20 cellular contexts compared by ENCODE assay signal in genomic region chr11:105137286-105137685, GRCh38. TPM values are rescaled to one million over a fixed set of nuclear protein-coding genes. Genes with fewer than 3 reads are reported as not detected.
DNase-seq lines count a peak whose midpoint lies in the region; ATAC-seq and TF ChIP-seq lines count a peak whose summit lies in the region.
"Had no signal": no experiment of that assay in that cellular context is flagged by ENCODE, and none has a peak within 500 bp of the region (broad histone marks: within the 10 kb centered on the region; RNA-seq: fewer than 3 reads in every experiment).

No MANE protein-coding gene starts in this region.

- dilution Hi-C loops in IMR-90 (cut with HindIII; ENCODE audit: low sequenced_read_pairs, unreplicated experiment) = no loop called here

- H3K27me3 ChIP-seq in IMR-90 (ENCODE audit: control insufficient read depth, insufficient read depth, low read length) (no peaks in the 10 kb centered on the region), brain microvascular endothelial cell (replicated peaks) (no peaks in the 10 kb centered on the region)
- H3K27me3 ChIP-seq: BE2C had no signal

- no peak overlapping the region for H4K5ac ChIP-seq in IMR-90 (ENCODE audit: low read depth, low read length)

- no peak overlapping the region for H3K4me3 Mint-ChIP-seq in mesothelial cell of epicardium
- H3K4me3 Mint-ChIP-seq in activated naive CD4-positive, alpha-beta T cell treated with anti-CD3 and anti-CD28 coated beads for 36 hours = no peak overlapping the region
- H3K4me3 Mint-ChIP-seq: CD8-positive, alpha-beta T cell; GM23338 had no signal

- 0 out of 2 replicates have a peak overlapping the region, but pooled peaks have one; percentile 34 for H3K14ac ChIP-seq in IMR-90 (replicated peaks; ENCODE audit: low read depth, low read length)

- H3K4me3 ChIP-seq in IMR-90 (ENCODE audit: insufficient read depth, low read depth, low read length) = no peak overlapping the region
- H3K4me3 ChIP-seq in brain microvascular endothelial cell (ENCODE audit: low read depth, low read length) = no peak overlapping the region
- H3K4me3 ChIP-seq: GM12878, GM23338 had no signal

- H4K20me1 ChIP-seq in IMR-90 (ENCODE audit: insufficient read depth, low read length) = no peaks in the 10 kb centered on the region

- no peak overlapping the region for H2BK15ac ChIP-seq in IMR-90 (ENCODE audit: low read depth, low read length)

- intact Hi-C loops in IMR-90 (cut with micrococcal nuclease) = no loop called here
- intact Hi-C loops in activated naive CD4-positive, alpha-beta T cell treated with anti-CD3 and anti-CD28 coated beads for 36 hours (cut with micrococcal nuclease) = no loop called here

- POLR2A ChIA-PET in IMR-90 (lab: Charles Lee; ENCODE audit: unreplicated experiment) = no interaction called here

- H3K23ac ChIP-seq in IMR-90 (ENCODE audit: low read depth, low read length) = no peak overlapping the region

- no peaks in the 10 kb centered on the region for H3K9me1 ChIP-seq in IMR-90 (ENCODE audit: insufficient read depth, low read length)

- H3K56ac ChIP-seq in IMR-90 (ENCODE audit: extremely low read depth, insufficient read depth, low read length) = no peak overlapping the region

- no peaks in the 10 kb centered on the region for H3K9me3 ChIP-seq in IMR-90 (ENCODE audit: control insufficient read depth, insufficient read depth, low read length)
- H3K9me3 ChIP-seq: BE2C, SK-N-SH had no signal

- peaks cover 32% of the 10 kb centered on the region for H3K9me3 Mint-ChIP-seq in mesothelial cell of epicardium
- H3K9me3 Mint-ChIP-seq in activated naive CD4-positive, alpha-beta T cell treated with anti-CD3 and anti-CD28 coated beads for 36 hours = peaks cover 3% of the 10 kb centered on the region

- no peak overlapping the region for H2AK5ac ChIP-seq in IMR-90 (ENCODE audit: low read depth, low read length)

- H4K8ac ChIP-seq in IMR-90 (ENCODE audit: low read depth in 2 of 2, low read length in 2 of 2) = no peak overlapping the region

- no peak overlapping the region for H2AK9ac ChIP-seq in IMR-90 (replicated peaks; ENCODE audit: low read depth, low read length, poor library complexity)

- H3K4me2 ChIP-seq in IMR-90 (ENCODE audit: low read depth, low read length) = no peak overlapping the region
- H3K4me2 ChIP-seq: GM23338, SK-N-SH had no signal

- no peaks in the 10 kb centered on the region for H3K79me1 ChIP-seq in IMR-90 (ENCODE audit: low read depth in 1 of 2, low read length in 2 of 2)

- peak; percentile 44 for ATAC-seq in IMR-90 (ENCODE audit: low read depth)
- peak; percentile 67 for ATAC-seq in esophagus mucosa
- no peak for ATAC-seq in HG02678 (IDR thresholded peaks at IDR 0.05; ENCODE audit: unreplicated experiment)
- ATAC-seq in GM18502 (IDR thresholded peaks at IDR 0.05; ENCODE audit: poor library complexity, unreplicated experiment) = no peak
- ATAC-seq: CD8-positive, alpha-beta T cell; GM12878; GM23338; Panc1; Right ventricle myocardium inferior had no signal

- no CpG with 5 or more reads among the region's 1 CpG for WGBS in IMR-90 (ENCODE audit: extremely low coverage in 2 of 2, insufficient read length in 1 of 2), 2 experiments

- no peak overlapping the region for H2AFZ ChIP-seq in IMR-90 (replicated peaks; ENCODE audit: low read length, poor library complexity)
- H2AFZ ChIP-seq: GM23338 had no signal

- no peak for TF ChIP-seq POLR2A in IMR-90 (IDR thresholded peaks at IDR 0.05; ENCODE audit: low read depth, low read length)

- BruUV-seq in IMR-90 (replicated peaks; lab: Mats Ljungman, UMichigan) = no TSS peak

- no peak overlapping the region for H3K27ac ChIP-seq in IMR-90 (ENCODE audit: insufficient read depth, low read length)
- no peak overlapping the region for H3K27ac ChIP-seq in brain microvascular endothelial cell

- 0 out of 2 replicates have a peak overlapping the region, but pooled peaks have one; percentile 36 for H2BK120ac ChIP-seq in IMR-90 (ENCODE audit: low read depth, low read length)

- no peak for TF ChIP-seq RAD21 in IMR-90 (IDR thresholded peaks at IDR 0.05; ENCODE audit: low read length)

- CTCF ChIA-PET in IMR-90 (lab: Yijun Ruan, JAX) = no interaction called here
- CTCF ChIA-PET in activated naive CD4-positive, alpha-beta T cell treated with anti-CD3 and anti-CD28 coated beads for 36 hours (lab: Charles Lee) = no interaction called here

- peaks cover 3% of the 10 kb centered on the region for H3K4me1 Mint-ChIP-seq in mesothelial cell of epicardium
- H3K4me1 Mint-ChIP-seq in activated naive CD4-positive, alpha-beta T cell treated with anti-CD3 and anti-CD28 coated beads for 36 hours (ENCODE audit: low read depth) = no peaks in the 10 kb centered on the region
- H3K4me1 Mint-ChIP-seq: GM23338 had no signal

- TF ChIP-seq CTCF in IMR-90 (conservative IDR thresholded peaks at IDR 0.05; ENCODE audit: low read depth, low read length) (no peak), brain microvascular endothelial cell (IDR thresholded peaks at IDR 0.05; ENCODE audit: low read depth, low read length, missing control alignments) (no peak), mesothelial cell of epicardium (IDR thresholded peaks at IDR 0.05; ENCODE audit: unreplicated experiment) (no peak)

- in situ Hi-C loops in IMR-90 (cut with MboI; ENCODE audit: low sequenced_read_pairs) = no loop called here
- in situ Hi-C loops in brain microvascular endothelial cell (cut with HindIII; ENCODE audit: low pct_ligation_motif_present, low sequenced_read_pairs) = no loop called here

- no peaks in the 10 kb centered on the region for H3K27me3 Mint-ChIP-seq in mesothelial cell of epicardium (ENCODE audit: low read depth)
- H3K27me3 Mint-ChIP-seq in activated naive CD4-positive, alpha-beta T cell treated with anti-CD3 and anti-CD28 coated beads for 36 hours (ENCODE audit: low read depth) = no peaks in the 10 kb centered on the region

- no peak overlapping the region for H3K4ac ChIP-seq in IMR-90 (ENCODE audit: low read depth, low read length)

- H4K91ac ChIP-seq in IMR-90 (ENCODE audit: insufficient read depth, low read depth, low read length) = no peak overlapping the region

- no peak overlapping the region for H2BK5ac ChIP-seq in IMR-90 (ENCODE audit: low read depth, low read length, poor library complexity, severe bottlenecking)

- H3K36me3 ChIP-seq in IMR-90 (ENCODE audit: control insufficient read depth, insufficient read depth, low read length) (no peaks in the 10 kb centered on the region), brain microvascular endothelial cell (replicated peaks) (no peaks in the 10 kb centered on the region)
- H3K36me3 ChIP-seq: BE2C had no signal

- H2BK20ac ChIP-seq in IMR-90 (ENCODE audit: low read depth, low read length) = peak overlapping the region; percentile 56; the same call in 1 of the 2 replicates

- H3K36me3 Mint-ChIP-seq in mesothelial cell of epicardium = peaks cover 6% of the 10 kb centered on the region
- no peaks in the 10 kb centered on the region for H3K36me3 Mint-ChIP-seq in activated naive CD4-positive, alpha-beta T cell treated with anti-CD3 and anti-CD28 coated beads for 36 hours (ENCODE audit: low read depth)
- H3K36me3 Mint-ChIP-seq: CD8-positive, alpha-beta T cell had no signal

- DNase-seq in IMR-90 (peak; percentile 43), brain microvascular endothelial cell (peak; percentile 51), mesothelial cell of epicardium (ENCODE audit: low spot score in 2 of 2, unreplicated experiment in 2 of 2) (no peak)
- no peak for DNase-seq in activated naive CD4-positive, alpha-beta T cell treated with anti-CD3 and anti-CD28 coated beads for 36 hours
- DNase-seq: BE2C; CD8-positive, alpha-beta T cell; KBM-7; NCI-H1436; NCI-H2081; NCI-H510A; NCI-H82; SK-N-SH had no signal

- H3K9ac ChIP-seq in IMR-90 (ENCODE audit: low read depth, low read length) = no peak overlapping the region
- H3K9ac ChIP-seq: SK-N-SH had no signal

- no peak overlapping the region; the same call in 1 of the 2 replicates for H3K18ac ChIP-seq in IMR-90 (ENCODE audit: low read depth, low read length)

- H3K27ac Mint-ChIP-seq in mesothelial cell of epicardium = peak overlapping the region; percentile 62
- H3K27ac Mint-ChIP-seq in activated naive CD4-positive, alpha-beta T cell treated with anti-CD3 and anti-CD28 coated beads for 36 hours = no peak overlapping the region
- H3K27ac Mint-ChIP-seq: CD8-positive, alpha-beta T cell; GM23338 had no signal

- H3K4me1 ChIP-seq in IMR-90 (ENCODE audit: control insufficient read depth, insufficient read depth, low read length) = no peaks in the 10 kb centered on the region; the same call in 1 of the 2 replicates
- H3K4me1 ChIP-seq: BE2C had no signal

TF ChIP-seq in IMR-90, 13 proteins besides CTCF, POLR2A, EP300 and RAD21:
- TF ChIP-seq MAZ (IDR thresholded peaks at IDR 0.05; ENCODE audit: borderline replicate concordance, low read depth, low read length) (no peak), MAFK (IDR thresholded peaks at IDR 0.05; ENCODE audit: low read depth, low read length) (no peak)

RNA-seq across cellular contexts. Expression of gene CARD18, which starts 2.3 kb away (rescaled TPM):
- total RNA-seq in IMR-90 (2012; rRNA removed) (not detected in 2 replicates), esophagus mucosa (4.4 TPM), mesothelial cell of epicardium (not detected in 3 replicates)
- not detected in 2 replicates for polyA plus RNA-seq in IMR-90 (2012; rRNA removed)
- not detected in 2 replicates for polyA plus RNA-seq in IMR-90 (2012; cell fraction: cytosol; rRNA removed)
- polyA plus RNA-seq in IMR-90 (2012; cell fraction: nucleus; rRNA removed; ENCODE audit: low replicate concordance) = not detected in 2 replicates
- not detected for total RNA-seq in activated naive CD4-positive, alpha-beta T cell treated with anti-CD3 and anti-CD28 coated beads for 36 hours
- total RNA-seq: CD8-positive, alpha-beta T cell; GM12878; GM23338 had no signal
- polyA plus RNA-seq: AG04450, GM12878, GM23338, SK-N-SH had no signal

Comparison
In these comparisons a context has a peak if more than half of its experiments do, and no peak if none do; other contexts are left out.
1. ATAC-seq: peak in IMR-90 (single experiment) and esophagus mucosa (single experiment); none in HG02678 (single experiment) and GM18502 (single experiment).
2. DNase-seq: peak in IMR-90 (single experiment) and brain microvascular endothelial cell (single experiment); none in mesothelial cell of epicardium (0 of 2) and activated naive CD4-positive, alpha-beta T cell treated with anti-CD3 and anti-CD28 coated beads for 36 hours (single experiment).